In genomic region chr13:37869756-37870488, GRCh38 we compare ENCODE assay signal across 9 cellular contexts. TPM values are rescaled to one million over a fixed set of nuclear protein-coding genes. Genes with fewer than 3 reads are reported as not detected.
DNase-seq lines count a peak whose midpoint lies in the region; ATAC-seq and TF ChIP-seq lines count a peak whose summit lies in the region.
"Had no signal": no experiment of that assay in that cellular context is flagged by ENCODE, and none has a peak within 500 bp of the region (broad histone marks: within the 10 kb centered on the region; RNA-seq: fewer than 3 reads in every experiment).

TRPC4 (minus strand) TSS chr13:37869772; CDS start chr13:37783333, 86,439 bp downstream.

- H3K9me3 Mint-ChIP-seq in immature natural killer cell, result peaks cover 5 to 26% (median 9%) of the 10 kb centered on the region in 6 donors

- WGBS in hepatocyte (ENCODE audit: low lambda C conversion rate, missing lambda C conversion rate), result 2% methylated on average over 24 of the region's 43 CpGs

- H3K36me3 ChIP-seq in hepatocyte (replicated peaks; ENCODE audit: insufficient read depth, low read depth), result no peaks in the 10 kb centered on the region

- H2AFZ ChIP-seq in hepatocyte, result peak within 1 kb of the TSS; percentile 87

- no peaks in the 10 kb centered on the region for H4K20me1 ChIP-seq in hepatocyte (ENCODE audit: insufficient read depth, poor library complexity, severe bottlenecking)

- peaks cover 48% of the 10 kb centered on the region for H3K27me3 ChIP-seq in hepatocyte

- peak within 1 kb of the TSS in 1 of 6 donors; percentile 22 for H3K27ac Mint-ChIP-seq in immature natural killer cell

- no peak within 1 kb of the TSS for H3K4me3 Mint-ChIP-seq in immature natural killer cell

- peak; percentile 68 for TF ChIP-seq CTCF in hepatocyte (IDR thresholded peaks at IDR 0.05; ENCODE audit: poor library complexity)
- peak; percentile 77 for TF ChIP-seq CTCF in retinal pigment epithelial cell (conservative IDR thresholded peaks at IDR 0.05; ENCODE audit: low read depth, low read length)

- peak within 1 kb of the TSS; percentile 66 for H3K4me3 ChIP-seq in hepatocyte
- H3K4me3 ChIP-seq in retinal pigment epithelial cell (ENCODE audit: low read length), result peak within 1 kb of the TSS; percentile 90
- H3K4me3 ChIP-seq: SK-N-MC had no signal

- peak within 1 kb of the TSS; percentile 94 for H3K4me2 ChIP-seq in hepatocyte

- H3K4me1 Mint-ChIP-seq in immature natural killer cell, result no peaks in the 10 kb centered on the region

- H3K9me3 ChIP-seq in hepatocyte (ENCODE audit: low read depth), result no peaks in the 10 kb centered on the region

- peaks cover 4 to 8% (median 8%) of the 10 kb centered on the region in 3 donors for H3K27me3 Mint-ChIP-seq in immature natural killer cell (ENCODE audit: low read depth in 3 of 3)

- H3K4me1 ChIP-seq in hepatocyte (ENCODE audit: insufficient read depth), result peaks cover 5% of the 10 kb centered on the region

- DNase-seq in EH (ENCODE audit: low read depth) (peak; percentile 87), NCI-H1105 (lab: John Stamatoyannopoulos, UW) (peak; percentile 56), anterior cingulate cortex (lab: John Stamatoyannopoulos, UW) (peak in 46 of 58 donors; percentile 1 to 66 (median 36)), hepatocyte (ENCODE audit: low spot score) (peak; percentile 78), retinal pigment epithelial cell (ENCODE audit: low read depth) (peak; percentile 80), dermis blood vessel endothelial cell (no peak), immature natural killer cell (no peak)

- no peaks in the 10 kb centered on the region for H3K9me2 ChIP-seq in hepatocyte (replicated peaks; ENCODE audit: insufficient read depth)

- H3K36me3 Mint-ChIP-seq in immature natural killer cell, result no peaks in the 10 kb centered on the region

- H3K27ac ChIP-seq in hepatocyte, result no peak within 1 kb of the TSS
- H3K27ac ChIP-seq: SK-N-MC had no signal

- H3K79me2 ChIP-seq in hepatocyte, result no peaks in the 10 kb centered on the region

- no peak for ATAC-seq in HG02852 (IDR thresholded peaks at IDR 0.05; ENCODE audit: unreplicated experiment)

RNA-seq across cellular contexts. Expression of gene TRPC4, which starts in this region (rescaled TPM):
- 0.50 and 0.72 TPM in 2 replicates for total RNA-seq in hepatocyte
- polyA plus RNA-seq in hepatocyte, result 0.28 and 0.83 TPM in 2 replicates
- total RNA-seq in dermis blood vessel endothelial cell, result 0.05 and 0.17 TPM in 2 replicates
- polyA plus RNA-seq in immature natural killer cell, result not detected

Comparison
In these comparisons a context has a peak if more than half of its experiments do, and no peak if none do; other contexts are left out.
1. Peak in DNase-seq, H3K4me3 ChIP-seq and H3K4me2 ChIP-seq in hepatocyte; RNA of the gene not detected or under 1 TPM.
2. DNase-seq: peak in EH (single experiment), NCI-H1105 (single experiment), anterior cingulate cortex (46 of 58) and retinal pigment epithelial cell (single experiment); none in dermis blood vessel endothelial cell (single experiment) and immature natural killer cell (0 of 3).